In genomic region chr20:11979306-11980128, GRCh38 we compare ENCODE assay signal across 15 cellular contexts.
DNase-seq lines count a peak whose midpoint lies in the region; ATAC-seq and TF ChIP-seq lines count a peak whose summit lies in the region.
"Had no signal": no experiment of that assay in that cellular context is flagged by ENCODE, and none has a peak within 500 bp of the region (broad histone marks: within the 10 kb centered on the region; RNA-seq: fewer than 3 reads in every experiment).

No MANE protein-coding gene starts in this region.

- H3K27me3 ChIP-seq in HUES48 (ENCODE audit: control insufficient read depth, insufficient read depth, low read length) (no peaks in the 10 kb centered on the region), ectodermal cell (ENCODE audit: control insufficient read depth, insufficient read depth, low read length, poor library complexity, severe bottlenecking) (no peaks in the 10 kb centered on the region), left ventricle myocardium inferior (ENCODE audit: low read depth) (no peaks in the 10 kb centered on the region)
- H3K27me3 ChIP-seq: hepatocyte had no signal

- no peak for TF ChIP-seq CTCF in GM20000 (IDR thresholded peaks at IDR 0.05; ENCODE audit: extremely low read depth, missing control alignments)
- no peak for TF ChIP-seq CTCF in left ventricle myocardium inferior (IDR thresholded peaks at IDR 0.05; ENCODE audit: borderline replicate concordance)

- H3K27ac ChIP-seq in HUES48 (ENCODE audit: low read depth, low read length) (peak overlapping the region; percentile 71), ectodermal cell (ENCODE audit: insufficient read depth, low read depth, low read length, poor library complexity, severe bottlenecking) (peak overlapping the region; percentile 16), left ventricle myocardium inferior (replicated peaks) (no peak overlapping the region)
- H3K27ac ChIP-seq: hepatocyte had no signal

- DNase-seq in GM20000 (ENCODE audit: low spot score) (peak; percentile 33), left ventricle myocardium inferior (no peak), GM03348 (ENCODE audit: low spot score) (no peak), HEK293T (ENCODE audit: extremely low spot score) (no peak)
- DNase-seq in activated T-cell treated with anti-CD3 and anti-CD28 coated beads, Interleukin-2, amount 50 U/mL, for 4 hours = no peak
- DNase-seq: activated CD4-positive, alpha-beta T cell treated with anti-CD3 and anti-CD28 coated beads, Interleukin-2, amount 10 ng/mL, durations not matched to agents 7 days and 5 days; activated T-cell treated with anti-CD3 and anti-CD28 coated beads for 4 hours; stimulated activated CD4-positive, alpha-beta T cell treated with anti-CD3 and anti-CD28 coated beads, Interleukin-4, amount 100 ng/mL, for 1 hour; stimulated activated CD8-positive, alpha-beta memory T cell treated with anti-CD3 and anti-CD28 coated beads, Interleukin-4, amount 100 ng/mL, for 48 hours had no signal

- ATAC-seq in GM18499 (IDR thresholded peaks at IDR 0.05; ENCODE audit: insufficient read depth, unreplicated experiment) = peak; percentile 91
- no peak for ATAC-seq in activated T-cell treated with anti-CD3 and anti-CD28 coated beads, Interleukin-2, amount 50 U/mL, for 4 hours
- ATAC-seq: SK-N-SH treated with all-trans-retinoic acid at 6 μM for 48 hours had no signal

- WGBS in ectodermal cell, 2 experiments = 0 to 25% methylated on average over 3 to 6 of the region's 7 CpGs

- H3K9me3 ChIP-seq in HUES48 (ENCODE audit: control insufficient read depth, insufficient read depth, low read length) = no peaks in the 10 kb centered on the region
- H3K9me3 ChIP-seq in ectodermal cell (ENCODE audit: control insufficient read depth, low read length) = no peaks in the 10 kb centered on the region
- H3K9me3 ChIP-seq in left ventricle myocardium inferior (replicated peaks) = peaks cover 9% of the 10 kb centered on the region

- H3K9me3 Mint-ChIP-seq in activated T-cell treated with anti-CD3 and anti-CD28 coated beads, Interleukin-2, amount 50 U/mL, for 4 hours = no peaks in the 10 kb centered on the region
- H3K9me3 Mint-ChIP-seq: activated CD4-positive, alpha-beta T cell treated with anti-CD3 and anti-CD28 coated beads, Interleukin-2, amount 10 ng/mL, durations not matched to agents 7 days and 5 days had no signal

- H3K4me3 Mint-ChIP-seq in activated T-cell treated with anti-CD3 and anti-CD28 coated beads, Interleukin-2, amount 50 U/mL, for 4 hours = no peak overlapping the region
- H3K4me3 Mint-ChIP-seq: activated CD4-positive, alpha-beta T cell treated with anti-CD3 and anti-CD28 coated beads, Interleukin-2, amount 10 ng/mL, durations not matched to agents 7 days and 5 days; activated naive CD8-positive, alpha-beta T cell had no signal

- CTCF ChIA-PET in HEK293T (lab: Yijun Ruan, JAX) = no interaction called here

- H3K36me3 ChIP-seq in HUES48 (ENCODE audit: control insufficient read depth, insufficient read depth, low read length) (no peaks in the 10 kb centered on the region), ectodermal cell (ENCODE audit: control insufficient read depth, insufficient read depth, low read length) (no peaks in the 10 kb centered on the region), left ventricle myocardium inferior (no peaks in the 10 kb centered on the region)

- no peak overlapping the region for H3K9ac ChIP-seq in HUES48 (ENCODE audit: low read depth, low read length)

- intact Hi-C loops in left ventricle myocardium inferior (cut with micrococcal nuclease) = no loop called here

- POLR2A ChIA-PET in HEK293T (lab: Yijun Ruan, JAX) = no interaction called here

- H3K27me3 Mint-ChIP-seq in activated T-cell treated with anti-CD3 and anti-CD28 coated beads, Interleukin-2, amount 50 U/mL, for 4 hours (ENCODE audit: low read depth) = no peaks in the 10 kb centered on the region
- H3K27me3 Mint-ChIP-seq: activated CD4-positive, alpha-beta T cell treated with anti-CD3 and anti-CD28 coated beads, Interleukin-2, amount 10 ng/mL, durations not matched to agents 7 days and 5 days; activated naive CD8-positive, alpha-beta T cell had no signal

- peaks cover 18% of the 10 kb centered on the region for H3K4me1 ChIP-seq in HUES48 (ENCODE audit: control insufficient read depth, insufficient read depth, low read length)
- peaks cover 6% of the 10 kb centered on the region for H3K4me1 ChIP-seq in ectodermal cell (ENCODE audit: control insufficient read depth, insufficient read depth, low read length)
- H3K4me1 ChIP-seq in left ventricle myocardium inferior = peaks cover 6% of the 10 kb centered on the region

- H3K36me3 Mint-ChIP-seq in activated T-cell treated with anti-CD3 and anti-CD28 coated beads, Interleukin-2, amount 50 U/mL, for 4 hours (ENCODE audit: insufficient read depth) = no peaks in the 10 kb centered on the region
- H3K36me3 Mint-ChIP-seq: activated naive CD8-positive, alpha-beta T cell had no signal

- H3K4me3 ChIP-seq in HUES48 (ENCODE audit: low read depth, low read length) = no peak overlapping the region
- H3K4me3 ChIP-seq in ectodermal cell (ENCODE audit: insufficient read depth, low read depth, low read length) = no peak overlapping the region
- no peak overlapping the region for H3K4me3 ChIP-seq in left ventricle myocardium inferior
- H3K4me3 ChIP-seq: hepatocyte had no signal

- H3K4me1 Mint-ChIP-seq in activated T-cell treated with anti-CD3 and anti-CD28 coated beads, Interleukin-2, amount 50 U/mL, for 4 hours (ENCODE audit: low read depth) = no peaks in the 10 kb centered on the region
- H3K4me1 Mint-ChIP-seq: activated CD4-positive, alpha-beta T cell treated with anti-CD3 and anti-CD28 coated beads, Interleukin-2, amount 10 ng/mL, durations not matched to agents 7 days and 5 days had no signal

TF ChIP-seq in HEK293T, 16 proteins besides CTCF, POLR2A, EP300 and RAD21:
- TF ChIP-seq LEF1 (IDR thresholded peaks at IDR 0.05; ENCODE audit: borderline replicate concordance) (no peak), NFRKB (IDR thresholded peaks at IDR 0.05) (no peak), ARNT (IDR thresholded peaks at IDR 0.05) (no peak), FOXM1 (IDR thresholded peaks at IDR 0.05; ENCODE audit: borderline replicate concordance) (no peak), FOXA1 (IDR thresholded peaks at IDR 0.05) (no peak), PKNOX1 (IDR thresholded peaks at IDR 0.05) (no peak), HDGF (IDR thresholded peaks at IDR 0.05; ENCODE audit: borderline replicate concordance) (no peak)
